In the genomic region with DNA sequence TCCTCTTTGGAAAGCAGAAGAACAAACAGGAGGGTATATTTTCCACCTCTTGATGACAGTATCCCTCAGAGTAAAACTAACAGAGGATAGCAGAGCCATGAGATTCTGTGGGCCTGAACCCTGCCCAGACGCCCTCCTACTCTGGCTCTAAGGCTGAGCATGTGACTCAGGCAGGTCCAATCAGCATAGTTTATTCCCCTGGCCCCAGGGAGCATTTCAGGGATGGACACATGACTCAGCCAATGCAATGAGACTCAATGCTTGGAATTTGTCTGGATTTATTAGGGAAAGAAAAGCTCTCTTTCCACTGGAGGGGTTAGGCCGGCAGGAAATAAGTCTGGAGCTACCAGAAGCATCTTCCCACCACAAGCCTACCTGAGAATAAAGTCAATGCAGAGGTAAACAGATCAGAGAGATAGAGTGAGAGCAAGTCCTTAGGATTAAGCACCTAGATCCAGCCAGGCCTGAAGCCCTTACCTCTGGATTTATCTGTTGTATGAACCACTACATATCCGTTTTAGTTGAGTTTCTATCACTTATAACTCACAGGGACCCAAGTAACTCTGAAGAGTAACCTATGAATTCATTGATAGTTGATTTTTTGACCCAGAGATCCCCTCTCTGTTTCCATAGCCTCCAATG, we compare ENCODE assay signal across 22 cellular contexts.
DNase-seq lines count a peak whose midpoint lies in the region; ATAC-seq and TF ChIP-seq lines count a peak whose summit lies in the region.
"Had no signal": no experiment of that assay in that cellular context is flagged by ENCODE, and none has a peak within 500 bp of the region (broad histone marks: within the 10 kb centered on the region; RNA-seq: fewer than 3 reads in every experiment).

No MANE protein-coding gene starts in this region.

- H3K9me3 Mint-ChIP-seq in HFFc6, result peaks cover 8% of the 10 kb centered on the region; the same call in 1 of the 2 replicates
- H3K9me3 Mint-ChIP-seq: CD4-positive, alpha-beta T cell had no signal

- H3K27me3 Mint-ChIP-seq in HFFc6 (ENCODE audit: insufficient read depth), result no peaks in the 10 kb centered on the region; the same call in 1 of the 2 replicates

- intact Hi-C loops in psoas muscle (cut with DNase I), result no loop called here

- no peak overlapping the region for H3K27ac Mint-ChIP-seq in HFFc6
- H3K27ac Mint-ChIP-seq: activated CD4-positive, alpha-beta T cell treated with anti-CD3 and anti-CD28 coated beads, Interleukin-2, amount 10 ng/mL, durations not matched to agents 7 days and 5 days; activated naive CD4-positive, alpha-beta T cell treated with anti-CD3 and anti-CD28 coated beads, Interleukin-2, amount 50 U/mL, for 72 hours; CD4-positive, alpha-beta T cell; naive B cell; stimulated activated naive CD8-positive, alpha-beta T cell treated with anti-CD3 and anti-CD28 coated beads, Interleukin-15, amount 100 ng/mL, for 72 hours; T-helper 17 cell; type B pancreatic cell had no signal

- no peak overlapping the region for H3K27ac ChIP-seq in psoas muscle
- H3K27ac ChIP-seq: HL-60, spleen had no signal

- no peak for ATAC-seq in psoas muscle
- no peak for ATAC-seq in HG03460 (IDR thresholded peaks at IDR 0.05; ENCODE audit: unreplicated experiment)
- ATAC-seq: activated naive CD4-positive, alpha-beta T cell treated with anti-CD3 and anti-CD28 coated beads, Interleukin-2, amount 50 U/mL, for 72 hours; left colon; Panc1; stimulated activated naive CD8-positive, alpha-beta T cell treated with anti-CD3 and anti-CD28 coated beads, Interleukin-15, amount 100 ng/mL, for 72 hours; T-helper 17 cell had no signal

- TF ChIP-seq CTCF in HFFc6 (IDR thresholded peaks at IDR 0.05) (no peak), choroid plexus epithelial cell (conservative IDR thresholded peaks at IDR 0.05; ENCODE audit: low read depth, low read length) (no peak), psoas muscle (IDR thresholded peaks at IDR 0.05) (no peak)

- DNase-seq in Daoy (ENCODE audit: low read depth) (peak; percentile 21), HFFc6 (peak; percentile 47), choroid plexus epithelial cell (ENCODE audit: low read depth) (peak; percentile 23), left kidney (ENCODE audit: low read depth, low spot score) (peak; percentile 21), psoas muscle (no peak)
- DNase-seq in activated naive CD4-positive, alpha-beta T cell treated with anti-CD3 and anti-CD28 coated beads, Interleukin-2, amount 50 U/mL, for 16 hours, result no peak
- DNase-seq: activated CD4-positive, alpha-beta T cell treated with anti-CD3 and anti-CD28 coated beads, Interleukin-2, amount 10 ng/mL, durations not matched to agents 7 days and 5 days; CD4-positive, alpha-beta T cell; left colon; naive B cell; NCI-H1417; occipital lobe; retina; spleen; stimulated activated CD4-positive, alpha-beta T cell treated with anti-CD3 and anti-CD28 coated beads, Interleukin-4, amount 100 ng/mL, for 24 hours; stimulated activated naive CD8-positive, alpha-beta T cell treated with anti-CD3 and anti-CD28 coated beads, Interleukin-15, amount 100 ng/mL, for 72 hours; T-helper 17 cell had no signal

- peaks cover 0 to 3% (median 2%) of the 10 kb centered on the region in 3 donors for H3K27me3 ChIP-seq in psoas muscle (ENCODE audit: insufficient read depth in 3 of 3, low read length in 2 of 3)

- peaks cover 29% of the 10 kb centered on the region for H3K36me3 Mint-ChIP-seq in HFFc6 (ENCODE audit: low read depth)
- H3K36me3 Mint-ChIP-seq: activated naive CD4-positive, alpha-beta T cell treated with anti-CD3 and anti-CD28 coated beads, Interleukin-2, amount 50 U/mL, for 72 hours; type B pancreatic cell had no signal

- peaks cover 3% of the 10 kb centered on the region for H3K9me3 ChIP-seq in psoas muscle

- H3K36me3 ChIP-seq in psoas muscle (ENCODE audit: insufficient read depth in 1 of 2, low read depth in 1 of 2), result no peaks in the 10 kb centered on the region
- H3K36me3 ChIP-seq: spleen had no signal

- no peaks in the 10 kb centered on the region for H3K4me1 ChIP-seq in psoas muscle
- H3K4me1 ChIP-seq: spleen had no signal

- H3K4me3 Mint-ChIP-seq in HFFc6, result no peak overlapping the region
- H3K4me3 Mint-ChIP-seq: activated CD4-positive, alpha-beta T cell treated with anti-CD3 and anti-CD28 coated beads, Interleukin-2, amount 10 ng/mL, durations not matched to agents 7 days and 5 days; CD4-positive, alpha-beta T cell; naive B cell; stimulated activated naive CD8-positive, alpha-beta T cell treated with anti-CD3 and anti-CD28 coated beads, Interleukin-15, amount 100 ng/mL, for 72 hours; T-helper 17 cell; type B pancreatic cell had no signal

- 52 to 78% (median 75%) methylated on average over 3 of the region's 3 CpGs for WGBS in psoas muscle, 3 donors

- no peak overlapping the region for H3K4me3 ChIP-seq in choroid plexus epithelial cell (ENCODE audit: low read depth, low read length)
- H3K4me3 ChIP-seq in psoas muscle, result no peak overlapping the region
- H3K4me3 ChIP-seq: spleen had no signal

- H3K4me1 Mint-ChIP-seq in HFFc6 (ENCODE audit: low read depth), result peaks cover 42% of the 10 kb centered on the region
- H3K4me1 Mint-ChIP-seq: activated CD4-positive, alpha-beta T cell treated with anti-CD3 and anti-CD28 coated beads, Interleukin-2, amount 10 ng/mL, durations not matched to agents 7 days and 5 days; naive B cell; stimulated activated naive CD8-positive, alpha-beta T cell treated with anti-CD3 and anti-CD28 coated beads, Interleukin-15, amount 100 ng/mL, for 72 hours; T-helper 17 cell had no signal

Comparison
In these comparisons a context has a peak if more than half of its experiments do, and no peak if none do; other contexts are left out.
1. DNase-seq: peak in Daoy (single experiment), HFFc6 (single experiment), choroid plexus epithelial cell (single experiment) and left kidney (single experiment); none in psoas muscle (0 of 2) and activated naive CD4-positive, alpha-beta T cell treated with anti-CD3 and anti-CD28 coated beads, Interleukin-2, amount 50 U/mL, for 16 hours (single experiment).